ENCODE assay signal across 1 cellular context in the genomic region with DNA sequence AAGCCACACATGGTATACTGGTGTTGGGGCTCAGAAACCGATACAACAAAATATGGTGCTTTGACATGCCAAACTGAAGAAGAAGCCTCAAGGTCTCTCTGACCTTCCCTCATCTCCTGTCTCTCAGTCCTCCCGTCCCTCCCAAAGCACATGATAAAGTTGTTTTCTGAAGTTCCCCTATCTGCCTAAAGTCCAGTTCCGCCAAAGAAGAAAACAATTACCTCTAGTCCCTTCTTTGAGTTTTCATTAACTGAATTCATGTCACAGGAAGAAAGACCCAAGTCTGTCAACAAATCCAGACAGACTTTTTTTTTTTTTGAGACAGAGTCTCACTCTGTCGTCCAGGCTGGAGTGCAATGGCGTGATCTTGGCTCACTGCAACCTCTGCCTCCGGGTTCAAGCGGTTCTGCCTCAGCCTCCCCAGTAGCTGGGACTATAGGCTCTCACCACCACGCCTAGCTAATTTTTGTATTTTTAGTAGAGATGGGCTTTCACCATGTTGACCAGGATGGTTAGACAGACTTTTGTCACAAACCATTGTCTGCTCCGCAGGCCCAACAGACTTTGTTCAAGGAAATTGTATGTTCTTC.
TF ChIP-seq lines count a peak whose summit lies in the region.

No MANE protein-coding gene starts in this region.

TF ChIP-seq in HepG2, 621 proteins besides CTCF, POLR2A, EP300 and RAD21 (continued from another document):
- TF ChIP-seq FOXP1 (IDR thresholded peaks at IDR 0.05) (no peak), FOXP1 (CRISPR knock-in tag; IDR thresholded peaks at IDR 0.05) (peak; percentile 68), POGZ (CRISPR knock-in tag; IDR thresholded peaks at IDR 0.05) (no peak), DPF2 (CRISPR knock-in tag; IDR thresholded peaks at IDR 0.05; ENCODE audit: borderline replicate concordance, low read depth) (0 out of 2 replicates have a peak, but pooled peaks have one; percentile 49), ISX (CRISPR knock-in tag; conservative IDR thresholded peaks at IDR 0.05) (no peak), DMAP1 (CRISPR knock-in tag; IDR thresholded peaks at IDR 0.05) (peak; percentile 36; the same call in 1 of the 2 replicates), SOX6 (IDR thresholded peaks at IDR 0.05) (no peak), SOX6 (CRISPR knock-in tag; IDR thresholded peaks at IDR 0.05) (peak; percentile 40; the same call in 1 of the 2 replicates), RARA (CRISPR knock-in tag; IDR thresholded peaks at IDR 0.05) (peak; percentile 42; the same call in 1 of the 2 replicates), FOXA3 (CRISPR knock-in tag; IDR thresholded peaks at IDR 0.05) (peak; percentile 44), TCF7 (IDR thresholded peaks at IDR 0.05; ENCODE audit: low read depth) (no peak)
- TF ChIP-seq, protein P1, sequence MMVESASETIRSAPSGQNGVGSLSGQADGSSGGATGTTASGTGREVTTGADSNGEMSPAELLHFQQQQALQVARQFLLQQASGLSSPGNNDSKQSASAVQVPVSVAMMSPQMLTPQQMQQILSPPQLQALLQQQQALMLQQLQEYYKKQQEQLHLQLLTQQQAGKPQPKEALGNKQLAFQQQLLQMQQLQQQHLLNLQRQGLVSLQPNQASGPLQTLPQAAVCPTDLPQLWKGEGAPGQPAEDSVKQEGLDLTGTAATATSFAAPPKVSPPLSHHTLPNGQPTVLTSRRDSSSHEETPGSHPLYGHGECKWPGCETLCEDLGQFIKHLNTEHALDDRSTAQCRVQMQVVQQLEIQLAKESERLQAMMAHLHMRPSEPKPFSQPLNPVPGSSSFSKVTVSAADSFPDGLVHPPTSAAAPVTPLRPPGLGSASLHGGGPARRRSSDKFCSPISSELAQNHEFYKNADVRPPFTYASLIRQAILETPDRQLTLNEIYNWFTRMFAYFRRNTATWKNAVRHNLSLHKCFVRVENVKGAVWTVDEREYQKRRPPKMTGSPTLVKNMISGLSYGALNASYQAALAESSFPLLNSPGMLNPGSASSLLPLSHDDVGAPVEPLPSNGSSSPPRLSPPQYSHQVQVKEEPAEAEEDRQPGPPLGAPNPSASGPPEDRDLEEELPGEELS (CRISPR knock-in tag; IDR thresholded peaks at IDR 0.05) = peak; percentile 66; the same call in 1 of the 2 replicates
- TF ChIP-seq, protein P2, sequence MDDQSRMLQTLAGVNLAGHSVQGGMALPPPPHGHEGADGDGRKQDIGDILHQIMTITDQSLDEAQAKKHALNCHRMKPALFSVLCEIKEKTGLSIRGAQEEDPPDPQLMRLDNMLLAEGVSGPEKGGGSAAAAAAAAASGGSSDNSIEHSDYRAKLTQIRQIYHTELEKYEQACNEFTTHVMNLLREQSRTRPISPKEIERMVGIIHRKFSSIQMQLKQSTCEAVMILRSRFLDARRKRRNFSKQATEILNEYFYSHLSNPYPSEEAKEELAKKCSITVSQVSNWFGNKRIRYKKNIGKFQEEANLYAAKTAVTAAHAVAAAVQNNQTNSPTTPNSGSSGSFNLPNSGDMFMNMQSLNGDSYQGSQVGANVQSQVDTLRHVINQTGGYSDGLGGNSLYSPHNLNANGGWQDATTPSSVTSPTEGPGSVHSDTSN (CRISPR knock-in tag; IDR thresholded peaks at IDR 0.05; ENCODE audit: borderline replicate concordance) = no peak
- TF ChIP-seq, protein P3, sequence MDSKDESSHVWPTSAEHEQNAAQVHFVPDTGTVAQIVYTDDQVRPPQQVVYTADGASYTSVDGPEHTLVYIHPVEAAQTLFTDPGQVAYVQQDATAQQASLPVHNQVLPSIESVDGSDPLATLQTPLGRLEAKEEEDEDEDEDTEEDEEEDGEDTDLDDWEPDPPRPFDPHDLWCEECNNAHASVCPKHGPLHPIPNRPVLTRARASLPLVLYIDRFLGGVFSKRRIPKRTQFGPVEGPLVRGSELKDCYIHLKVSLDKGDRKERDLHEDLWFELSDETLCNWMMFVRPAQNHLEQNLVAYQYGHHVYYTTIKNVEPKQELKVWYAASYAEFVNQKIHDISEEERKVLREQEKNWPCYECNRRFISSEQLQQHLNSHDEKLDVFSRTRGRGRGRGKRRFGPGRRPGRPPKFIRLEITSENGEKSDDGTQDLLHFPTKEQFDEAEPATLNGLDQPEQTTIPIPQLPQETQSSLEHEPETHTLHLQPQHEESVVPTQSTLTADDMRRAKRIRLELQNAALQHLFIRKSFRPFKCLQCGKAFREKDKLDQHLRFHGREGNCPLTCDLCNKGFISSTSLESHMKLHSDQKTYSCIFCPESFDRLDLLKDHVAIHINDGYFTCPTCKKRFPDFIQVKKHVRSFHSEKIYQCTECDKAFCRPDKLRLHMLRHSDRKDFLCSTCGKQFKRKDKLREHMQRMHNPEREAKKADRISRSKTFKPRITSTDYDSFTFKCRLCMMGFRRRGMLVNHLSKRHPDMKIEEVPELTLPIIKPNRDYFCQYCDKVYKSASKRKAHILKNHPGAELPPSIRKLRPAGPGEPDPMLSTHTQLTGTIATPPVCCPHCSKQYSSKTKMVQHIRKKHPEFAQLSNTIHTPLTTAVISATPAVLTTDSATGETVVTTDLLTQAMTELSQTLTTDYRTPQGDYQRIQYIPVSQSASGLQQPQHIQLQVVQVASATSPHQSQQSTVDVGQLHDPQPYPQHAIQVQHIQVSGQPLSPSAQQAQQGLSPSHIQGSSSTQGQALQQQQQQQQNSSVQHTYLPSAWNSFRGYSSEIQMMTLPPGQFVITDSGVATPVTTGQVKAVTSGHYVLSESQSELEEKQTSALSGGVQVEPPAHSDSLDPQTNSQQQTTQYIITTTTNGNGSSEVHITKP (CRISPR knock-in tag; IDR thresholded peaks at IDR 0.05; ENCODE audit: low read depth) = no peak
- TF ChIP-seq, protein P4, sequence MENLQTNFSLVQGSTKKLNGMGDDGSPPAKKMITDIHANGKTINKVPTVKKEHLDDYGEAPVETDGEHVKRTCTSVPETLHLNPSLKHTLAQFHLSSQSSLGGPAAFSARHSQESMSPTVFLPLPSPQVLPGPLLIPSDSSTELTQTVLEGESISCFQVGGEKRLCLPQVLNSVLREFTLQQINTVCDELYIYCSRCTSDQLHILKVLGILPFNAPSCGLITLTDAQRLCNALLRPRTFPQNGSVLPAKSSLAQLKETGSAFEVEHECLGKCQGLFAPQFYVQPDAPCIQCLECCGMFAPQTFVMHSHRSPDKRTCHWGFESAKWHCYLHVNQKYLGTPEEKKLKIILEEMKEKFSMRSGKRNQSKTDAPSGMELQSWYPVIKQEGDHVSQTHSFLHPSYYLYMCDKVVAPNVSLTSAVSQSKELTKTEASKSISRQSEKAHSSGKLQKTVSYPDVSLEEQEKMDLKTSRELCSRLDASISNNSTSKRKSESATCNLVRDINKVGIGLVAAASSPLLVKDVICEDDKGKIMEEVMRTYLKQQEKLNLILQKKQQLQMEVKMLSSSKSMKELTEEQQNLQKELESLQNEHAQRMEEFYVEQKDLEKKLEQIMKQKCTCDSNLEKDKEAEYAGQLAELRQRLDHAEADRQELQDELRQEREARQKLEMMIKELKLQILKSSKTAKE (CRISPR knock-in tag; IDR thresholded peaks at IDR 0.05; ENCODE audit: borderline replicate concordance) = 0 out of 2 replicates have a peak, but pooled peaks have one; percentile 25
- TF ChIP-seq, protein P5, sequence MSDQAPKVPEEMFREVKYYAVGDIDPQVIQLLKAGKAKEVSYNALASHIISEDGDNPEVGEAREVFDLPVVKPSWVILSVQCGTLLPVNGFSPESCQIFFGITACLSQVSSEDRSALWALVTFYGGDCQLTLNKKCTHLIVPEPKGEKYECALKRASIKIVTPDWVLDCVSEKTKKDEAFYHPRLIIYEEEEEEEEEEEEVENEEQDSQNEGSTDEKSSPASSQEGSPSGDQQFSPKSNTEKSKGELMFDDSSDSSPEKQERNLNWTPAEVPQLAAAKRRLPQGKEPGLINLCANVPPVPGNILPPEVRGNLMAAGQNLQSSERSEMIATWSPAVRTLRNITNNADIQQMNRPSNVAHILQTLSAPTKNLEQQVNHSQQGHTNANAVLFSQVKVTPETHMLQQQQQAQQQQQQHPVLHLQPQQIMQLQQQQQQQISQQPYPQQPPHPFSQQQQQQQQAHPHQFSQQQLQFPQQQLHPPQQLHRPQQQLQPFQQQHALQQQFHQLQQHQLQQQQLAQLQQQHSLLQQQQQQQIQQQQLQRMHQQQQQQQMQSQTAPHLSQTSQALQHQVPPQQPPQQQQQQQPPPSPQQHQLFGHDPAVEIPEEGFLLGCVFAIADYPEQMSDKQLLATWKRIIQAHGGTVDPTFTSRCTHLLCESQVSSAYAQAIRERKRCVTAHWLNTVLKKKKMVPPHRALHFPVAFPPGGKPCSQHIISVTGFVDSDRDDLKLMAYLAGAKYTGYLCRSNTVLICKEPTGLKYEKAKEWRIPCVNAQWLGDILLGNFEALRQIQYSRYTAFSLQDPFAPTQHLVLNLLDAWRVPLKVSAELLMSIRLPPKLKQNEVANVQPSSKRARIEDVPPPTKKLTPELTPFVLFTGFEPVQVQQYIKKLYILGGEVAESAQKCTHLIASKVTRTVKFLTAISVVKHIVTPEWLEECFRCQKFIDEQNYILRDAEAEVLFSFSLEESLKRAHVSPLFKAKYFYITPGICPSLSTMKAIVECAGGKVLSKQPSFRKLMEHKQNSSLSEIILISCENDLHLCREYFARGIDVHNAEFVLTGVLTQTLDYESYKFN (CRISPR knock-in tag; conservative IDR thresholded peaks at IDR 0.05) = peak; percentile 79
- TF ChIP-seq, protein P6, sequence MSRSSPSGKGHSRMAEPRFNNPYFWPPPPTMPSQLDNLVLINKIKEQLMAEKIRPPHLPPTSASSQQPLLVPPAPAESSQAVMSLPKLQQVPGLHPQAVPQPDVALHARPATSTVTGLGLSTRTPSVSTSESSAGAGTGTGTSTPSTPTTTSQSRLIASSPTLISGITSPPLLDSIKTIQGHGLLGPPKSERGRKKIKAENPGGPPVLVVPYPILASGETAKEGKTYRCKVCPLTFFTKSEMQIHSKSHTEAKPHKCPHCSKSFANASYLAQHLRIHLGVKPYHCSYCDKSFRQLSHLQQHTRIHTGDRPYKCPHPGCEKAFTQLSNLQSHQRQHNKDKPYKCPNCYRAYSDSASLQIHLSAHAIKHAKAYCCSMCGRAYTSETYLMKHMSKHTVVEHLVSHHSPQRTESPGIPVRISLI (CRISPR knock-in tag; IDR thresholded peaks at IDR 0.05; ENCODE audit: borderline replicate concordance) = peak; percentile 88
- TF ChIP-seq, protein P7, sequence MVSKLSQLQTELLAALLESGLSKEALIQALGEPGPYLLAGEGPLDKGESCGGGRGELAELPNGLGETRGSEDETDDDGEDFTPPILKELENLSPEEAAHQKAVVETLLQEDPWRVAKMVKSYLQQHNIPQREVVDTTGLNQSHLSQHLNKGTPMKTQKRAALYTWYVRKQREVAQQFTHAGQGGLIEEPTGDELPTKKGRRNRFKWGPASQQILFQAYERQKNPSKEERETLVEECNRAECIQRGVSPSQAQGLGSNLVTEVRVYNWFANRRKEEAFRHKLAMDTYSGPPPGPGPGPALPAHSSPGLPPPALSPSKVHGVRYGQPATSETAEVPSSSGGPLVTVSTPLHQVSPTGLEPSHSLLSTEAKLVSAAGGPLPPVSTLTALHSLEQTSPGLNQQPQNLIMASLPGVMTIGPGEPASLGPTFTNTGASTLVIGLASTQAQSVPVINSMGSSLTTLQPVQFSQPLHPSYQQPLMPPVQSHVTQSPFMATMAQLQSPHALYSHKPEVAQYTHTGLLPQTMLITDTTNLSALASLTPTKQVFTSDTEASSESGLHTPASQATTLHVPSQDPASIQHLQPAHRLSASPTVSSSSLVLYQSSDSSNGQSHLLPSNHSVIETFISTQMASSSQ (IDR thresholded peaks at IDR 0.05; ENCODE audit: low read depth) = no peak
- TF ChIP-seq, protein P7 (CRISPR knock-in tag; IDR thresholded peaks at IDR 0.05; ENCODE audit: borderline replicate concordance) = no peak
- TF ChIP-seq, protein P8, sequence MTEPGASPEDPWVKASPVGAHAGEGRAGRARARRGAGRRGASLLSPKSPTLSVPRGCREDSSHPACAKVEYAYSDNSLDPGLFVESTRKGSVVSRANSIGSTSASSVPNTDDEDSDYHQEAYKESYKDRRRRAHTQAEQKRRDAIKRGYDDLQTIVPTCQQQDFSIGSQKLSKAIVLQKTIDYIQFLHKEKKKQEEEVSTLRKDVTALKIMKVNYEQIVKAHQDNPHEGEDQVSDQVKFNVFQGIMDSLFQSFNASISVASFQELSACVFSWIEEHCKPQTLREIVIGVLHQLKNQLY (CRISPR knock-in tag; IDR thresholded peaks at IDR 0.05) = peak; percentile 27; the same call in 1 of the 2 replicates
